16 cellular contexts compared by ENCODE assay signal in the genomic region with DNA sequence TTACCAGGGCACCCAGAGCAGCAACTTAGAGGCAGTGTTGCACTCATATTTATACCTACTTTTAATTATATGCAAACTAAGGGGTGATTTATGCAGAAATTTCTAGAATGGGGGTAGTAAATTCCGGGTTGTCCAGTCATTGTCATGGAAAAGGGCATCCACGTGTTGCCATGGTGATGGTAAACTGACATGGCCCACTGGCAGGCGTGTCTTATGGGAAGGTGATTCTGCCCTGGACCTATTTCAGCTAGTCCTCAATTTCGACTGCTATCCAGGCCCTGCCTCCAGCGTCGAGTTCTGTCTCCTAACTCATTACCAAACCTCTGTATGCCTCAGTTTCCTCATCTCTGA. TPM values are rescaled to one million over a fixed set of nuclear protein-coding genes. Genes with fewer than 3 reads are reported as not detected.
DNase-seq lines count a peak whose midpoint lies in the region; ATAC-seq and TF ChIP-seq lines count a peak whose summit lies in the region.
"Had no signal": no experiment of that assay in that cellular context is flagged by ENCODE, and none has a peak within 500 bp of the region (broad histone marks: within the 10 kb centered on the region; RNA-seq: fewer than 3 reads in every experiment).

No MANE protein-coding gene starts in this region.

- peak overlapping the region; percentile 39 for H3K4me3 Mint-ChIP-seq in dendritic cell treated with granulocyte-macrophage colony-stimulating factor and Interleukin-4, amounts not matched to agents 40 ng/mL and 50 ng/mL, for 4 days
- H3K4me3 Mint-ChIP-seq in mesothelial cell of epicardium = no peak overlapping the region

- intact Hi-C loops in dendritic cell treated with granulocyte-macrophage colony-stimulating factor and Interleukin-4, amounts not matched to agents 40 ng/mL and 50 ng/mL, for 4 days (cut with micrococcal nuclease) = no loop called here
- intact Hi-C loops in vagina (cut with DNase I) = no loop called here

- H3K27me3 Mint-ChIP-seq in dendritic cell treated with granulocyte-macrophage colony-stimulating factor and Interleukin-4, amounts not matched to agents 40 ng/mL and 50 ng/mL, for 4 days = no peaks in the 10 kb centered on the region
- no peaks in the 10 kb centered on the region for H3K27me3 Mint-ChIP-seq in mesothelial cell of epicardium (ENCODE audit: low read depth)

- H3K4me1 Mint-ChIP-seq in dendritic cell treated with granulocyte-macrophage colony-stimulating factor and Interleukin-4, amounts not matched to agents 40 ng/mL and 50 ng/mL, for 4 days (ENCODE audit: low read depth) = peaks cover 86% of the 10 kb centered on the region
- peaks cover 26% of the 10 kb centered on the region for H3K4me1 Mint-ChIP-seq in mesothelial cell of epicardium

- ATAC-seq in HG03025 (IDR thresholded peaks at IDR 0.05; ENCODE audit: low FRiP score, unreplicated experiment) = no peak

- H3K27ac ChIP-seq in HUES48 (ENCODE audit: low read depth, low read length) (peak overlapping the region; percentile 95), vagina (no peak overlapping the region)

- peak overlapping the region; percentile 62 for H3K9ac ChIP-seq in HUES48 (ENCODE audit: low read depth, low read length)

- no peak for TF ChIP-seq CTCF in mesothelial cell of epicardium (IDR thresholded peaks at IDR 0.05; ENCODE audit: unreplicated experiment)
- TF ChIP-seq CTCF in vagina (IDR thresholded peaks at IDR 0.05) = no peak

- H3K4me1 ChIP-seq in HUES48 (ENCODE audit: control insufficient read depth, insufficient read depth, low read length) (peaks cover 10% of the 10 kb centered on the region), vagina (no peaks in the 10 kb centered on the region)
- H3K4me1 ChIP-seq: Peyer's patch had no signal

- H3K9me3 ChIP-seq in HUES48 (ENCODE audit: control insufficient read depth, insufficient read depth, low read length) (0 out of 2 replicates have a peak, but pooled peaks cover 3% of the 10 kb centered on the region), vagina (no peaks in the 10 kb centered on the region)
- H3K9me3 ChIP-seq: Peyer's patch had no signal

- TF ChIP-seq POLR2A in vagina (IDR thresholded peaks at IDR 0.05) = no peak

- peak overlapping the region; percentile 15; the same call in 1 of the 2 replicates for H3K4me3 ChIP-seq in HUES48 (ENCODE audit: low read depth, low read length)
- H3K4me3 ChIP-seq in vagina = no peak overlapping the region
- H3K4me3 ChIP-seq: Peyer's patch had no signal

- H3K36me3 ChIP-seq in HUES48 (ENCODE audit: control insufficient read depth, insufficient read depth, low read length) (no peaks in the 10 kb centered on the region), vagina (no peaks in the 10 kb centered on the region)
- H3K36me3 ChIP-seq: Peyer's patch had no signal

- H3K27me3 ChIP-seq in HUES48 (ENCODE audit: control insufficient read depth, insufficient read depth, low read length) (no peaks in the 10 kb centered on the region), vagina (no peaks in the 10 kb centered on the region)
- H3K27me3 ChIP-seq: Peyer's patch had no signal

- no peaks in the 10 kb centered on the region for H3K9me3 Mint-ChIP-seq in dendritic cell treated with granulocyte-macrophage colony-stimulating factor and Interleukin-4, amounts not matched to agents 40 ng/mL and 50 ng/mL, for 4 days
- no peaks in the 10 kb centered on the region for H3K9me3 Mint-ChIP-seq in mesothelial cell of epicardium
- H3K9me3 Mint-ChIP-seq: activated T-helper 2 cell treated with anti-CD3 and anti-CD28 coated beads, Interferon-gamma antibody, Interleukin-2, Interleukin-4, amounts not matched to agents 10 μg/mL and 5 μg/mL and 100 μg/mL, durations not matched to agents 14 hours and 24 hours and 36 hours had no signal

- DNase-seq in D341Med (ENCODE audit: low spot score) (peak; percentile 9), mesothelial cell of epicardium (ENCODE audit: low spot score in 2 of 2, unreplicated experiment in 2 of 2) (no peak), mesenteric fat pad (ENCODE audit: low spot score) (no peak), vagina (ENCODE audit: extremely low spot score in 2 of 2) (no peak)
- no peak for DNase-seq in effector CD8-positive, alpha-beta T cell (lab: John Stamatoyannopoulos, UW)
- DNase-seq: Calu3, KG1, NCI-H1105, NCI-H2107, NCI-H748 treated with DMSO at 0.1 percent for 48 hours, Peyer's patch, substantia nigra had no signal

- H3K36me3 Mint-ChIP-seq in dendritic cell treated with granulocyte-macrophage colony-stimulating factor and Interleukin-4, amounts not matched to agents 40 ng/mL and 50 ng/mL, for 4 days (ENCODE audit: low read depth) = peaks cover 88% of the 10 kb centered on the region
- H3K36me3 Mint-ChIP-seq in mesothelial cell of epicardium = peaks cover 8% of the 10 kb centered on the region

- H3K27ac Mint-ChIP-seq in dendritic cell treated with granulocyte-macrophage colony-stimulating factor and Interleukin-4, amounts not matched to agents 40 ng/mL and 50 ng/mL, for 4 days = peak overlapping the region; percentile 82
- H3K27ac Mint-ChIP-seq in mesothelial cell of epicardium = peak overlapping the region; percentile 61

RNA-seq across cellular contexts. Expression of a gene that starts 12.8 kb away (rescaled TPM):
- total RNA-seq in mesothelial cell of epicardium = 35.3 to 42.6 TPM (median 41.2 TPM) in 3 replicates
- total RNA-seq in mesenteric fat pad = 69.0 TPM
- total RNA-seq in vagina = 8.3 TPM

RNA-seq across cellular contexts. Expression of a gene that starts 53.1 kb away (rescaled TPM):
- total RNA-seq in mesothelial cell of epicardium (198 to 200 TPM (median 199 TPM) in 3 replicates), mesenteric fat pad (150 TPM), vagina (90.8 TPM)

RNA-seq across cellular contexts. Expression of a gene that starts 59.5 kb away (rescaled TPM):
- 16.1 to 19.2 TPM (median 17.3 TPM) in 3 replicates for total RNA-seq in mesothelial cell of epicardium
- 16.3 TPM for total RNA-seq in mesenteric fat pad
- total RNA-seq in vagina = 19.4 TPM

RNA-seq across cellular contexts. Expression of a gene that starts 59.5 kb away (rescaled TPM):
- total RNA-seq in mesothelial cell of epicardium (25.2 to 26.1 TPM (median 25.3 TPM) in 3 replicates), mesenteric fat pad (19.7 TPM), vagina (8.3 TPM)
